Comparison of ENCODE assay signal across 1 cellular context in the genomic region with DNA sequence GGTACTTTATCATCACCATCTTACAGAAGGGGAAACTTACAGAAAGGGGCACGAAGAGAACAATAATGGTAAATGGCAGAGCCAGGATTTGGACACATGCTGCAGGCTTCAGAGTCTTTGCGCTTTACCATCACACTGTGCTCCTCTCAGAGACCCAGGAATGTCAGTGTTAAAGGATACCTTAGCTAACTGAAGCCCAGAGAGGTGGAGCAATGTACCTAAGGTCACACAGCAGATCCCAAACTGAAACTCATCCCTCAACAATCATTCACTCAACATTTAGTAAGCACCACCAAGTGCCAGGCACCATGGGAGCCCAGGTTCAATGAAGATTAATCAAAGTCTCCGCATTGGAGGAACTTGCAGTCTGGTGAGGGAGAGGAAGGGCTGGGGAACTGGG.
TF ChIP-seq lines count a peak whose summit lies in the region.

No MANE protein-coding gene starts in this region.

TF ChIP-seq in HepG2, 621 proteins besides CTCF, POLR2A, EP300 and RAD21:
- TF ChIP-seq ZNF768 (CRISPR knock-in tag; IDR thresholded peaks at IDR 0.05) (peak; percentile 49; the same call in 1 of the 2 replicates), ZNF788 (CRISPR knock-in tag; IDR thresholded peaks at IDR 0.05; ENCODE audit: borderline replicate concordance) (no peak), ELF1 (CRISPR knock-in tag; IDR thresholded peaks at IDR 0.05) (no peak)
- TF ChIP-seq, protein P1, sequence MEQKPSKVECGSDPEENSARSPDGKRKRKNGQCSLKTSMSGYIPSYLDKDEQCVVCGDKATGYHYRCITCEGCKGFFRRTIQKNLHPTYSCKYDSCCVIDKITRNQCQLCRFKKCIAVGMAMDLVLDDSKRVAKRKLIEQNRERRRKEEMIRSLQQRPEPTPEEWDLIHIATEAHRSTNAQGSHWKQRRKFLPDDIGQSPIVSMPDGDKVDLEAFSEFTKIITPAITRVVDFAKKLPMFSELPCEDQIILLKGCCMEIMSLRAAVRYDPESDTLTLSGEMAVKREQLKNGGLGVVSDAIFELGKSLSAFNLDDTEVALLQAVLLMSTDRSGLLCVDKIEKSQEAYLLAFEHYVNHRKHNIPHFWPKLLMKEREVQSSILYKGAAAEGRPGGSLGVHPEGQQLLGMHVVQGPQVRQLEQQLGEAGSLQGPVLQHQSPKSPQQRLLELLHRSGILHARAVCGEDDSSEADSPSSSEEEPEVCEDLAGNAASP (CRISPR knock-in tag; IDR thresholded peaks at IDR 0.05; ENCODE audit: borderline replicate concordance) = no peak
